Comparison of ENCODE assay signal across 2 cellular contexts in the genomic region with DNA sequence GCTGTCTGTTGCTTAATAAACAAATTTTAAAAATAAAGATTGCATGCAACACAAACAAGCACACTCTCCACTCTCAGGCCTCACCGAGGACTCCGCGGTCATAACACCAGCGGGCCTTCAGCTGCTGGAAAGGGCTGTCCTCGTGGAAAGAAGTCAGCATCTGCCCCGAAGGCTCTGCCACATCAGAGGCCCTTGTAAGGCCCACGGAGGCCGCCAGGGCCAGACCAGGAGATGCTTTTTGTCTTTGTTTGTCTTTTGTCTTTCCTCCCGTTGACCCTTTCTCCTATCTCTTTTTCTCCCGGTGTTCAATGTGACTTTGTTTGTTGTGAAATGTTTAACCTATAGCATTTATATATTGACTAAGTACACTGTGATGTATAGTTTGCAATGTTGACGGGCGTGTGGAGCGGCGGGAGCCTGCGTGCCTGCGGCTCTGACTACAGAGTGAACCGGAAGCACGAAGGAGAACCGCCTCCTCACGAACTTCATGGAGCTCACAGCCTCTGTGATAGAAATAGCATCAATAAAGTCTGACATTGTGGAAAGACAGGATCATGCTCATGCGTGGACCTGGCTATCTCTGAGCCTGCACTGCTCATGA.
TF ChIP-seq lines count a peak whose summit lies in the region.

No MANE protein-coding gene starts in this region.

TF ChIP-seq in H1, 55 proteins besides CTCF, POLR2A, EP300 and RAD21:
- TF ChIP-seq PHF8 (conservative IDR thresholded peaks at IDR 0.05; ENCODE audit: low read depth, low read length), result no peak
- TF ChIP-seq CHD2 (IDR thresholded peaks at IDR 0.05; ENCODE audit: low read length), result no peak
- TF ChIP-seq YY1 (IDR thresholded peaks at IDR 0.05; ENCODE audit: low read depth, low read length), result no peak
- no peak for TF ChIP-seq BCL11A (IDR thresholded peaks at IDR 0.05; ENCODE audit: low read depth in 2 of 2, low read length in 2 of 2)
- TF ChIP-seq MAFK (IDR thresholded peaks at IDR 0.05; ENCODE audit: low read depth, low read length), result no peak
- no peak for TF ChIP-seq TAF1 (IDR thresholded peaks at IDR 0.05; ENCODE audit: low read depth, low read length)
- TF ChIP-seq BACH1 (IDR thresholded peaks at IDR 0.05; ENCODE audit: low read length), result no peak
- TF ChIP-seq SP4 (IDR thresholded peaks at IDR 0.05; ENCODE audit: low read length), result no peak
- no peak for TF ChIP-seq CBX5 (IDR thresholded peaks at IDR 0.05; ENCODE audit: low read depth, low read length)
- no peak for TF ChIP-seq JUN (IDR thresholded peaks at IDR 0.05; ENCODE audit: low read depth, low read length)

TF ChIP-seq in SK-N-SH treated with all-trans-retinoic acid at 6 μM for 48 hours, 23 proteins besides CTCF, POLR2A, EP300 and RAD21:
- TF ChIP-seq ZC3H10 (CRISPR knock-in tag; IDR thresholded peaks at IDR 0.05) (no peak), POU6F1 (CRISPR knock-in tag; IDR thresholded peaks at IDR 0.05; ENCODE audit: borderline replicate concordance, low read depth) (no peak), ZNF8 (CRISPR knock-in tag; IDR thresholded peaks at IDR 0.05) (no peak), ZNF70 (CRISPR knock-in tag; IDR thresholded peaks at IDR 0.05) (no peak), GLIS3 (CRISPR knock-in tag; IDR thresholded peaks at IDR 0.05) (no peak), TCF4 (CRISPR knock-in tag; IDR thresholded peaks at IDR 0.05; ENCODE audit: borderline replicate concordance) (no peak), ZNF565 (CRISPR knock-in tag; conservative IDR thresholded peaks at IDR 0.05; ENCODE audit: low read depth) (no peak), PPARA (CRISPR knock-in tag; IDR thresholded peaks at IDR 0.05; ENCODE audit: borderline replicate concordance) (no peak), CSRNP3 (CRISPR knock-in tag; IDR thresholded peaks at IDR 0.05) (no peak), TOX (CRISPR knock-in tag; IDR thresholded peaks at IDR 0.05; ENCODE audit: borderline replicate concordance) (no peak), ZFP30 (CRISPR knock-in tag; IDR thresholded peaks at IDR 0.05) (no peak), OSR1 (CRISPR knock-in tag; IDR thresholded peaks at IDR 0.05) (no peak), CREB5 (CRISPR knock-in tag; IDR thresholded peaks at IDR 0.05; ENCODE audit: low read depth) (no peak), ZFP3 (CRISPR knock-in tag; IDR thresholded peaks at IDR 0.05) (no peak), CSDC2 (CRISPR knock-in tag; IDR thresholded peaks at IDR 0.05) (no peak)
- TF ChIP-seq, protein P1, sequence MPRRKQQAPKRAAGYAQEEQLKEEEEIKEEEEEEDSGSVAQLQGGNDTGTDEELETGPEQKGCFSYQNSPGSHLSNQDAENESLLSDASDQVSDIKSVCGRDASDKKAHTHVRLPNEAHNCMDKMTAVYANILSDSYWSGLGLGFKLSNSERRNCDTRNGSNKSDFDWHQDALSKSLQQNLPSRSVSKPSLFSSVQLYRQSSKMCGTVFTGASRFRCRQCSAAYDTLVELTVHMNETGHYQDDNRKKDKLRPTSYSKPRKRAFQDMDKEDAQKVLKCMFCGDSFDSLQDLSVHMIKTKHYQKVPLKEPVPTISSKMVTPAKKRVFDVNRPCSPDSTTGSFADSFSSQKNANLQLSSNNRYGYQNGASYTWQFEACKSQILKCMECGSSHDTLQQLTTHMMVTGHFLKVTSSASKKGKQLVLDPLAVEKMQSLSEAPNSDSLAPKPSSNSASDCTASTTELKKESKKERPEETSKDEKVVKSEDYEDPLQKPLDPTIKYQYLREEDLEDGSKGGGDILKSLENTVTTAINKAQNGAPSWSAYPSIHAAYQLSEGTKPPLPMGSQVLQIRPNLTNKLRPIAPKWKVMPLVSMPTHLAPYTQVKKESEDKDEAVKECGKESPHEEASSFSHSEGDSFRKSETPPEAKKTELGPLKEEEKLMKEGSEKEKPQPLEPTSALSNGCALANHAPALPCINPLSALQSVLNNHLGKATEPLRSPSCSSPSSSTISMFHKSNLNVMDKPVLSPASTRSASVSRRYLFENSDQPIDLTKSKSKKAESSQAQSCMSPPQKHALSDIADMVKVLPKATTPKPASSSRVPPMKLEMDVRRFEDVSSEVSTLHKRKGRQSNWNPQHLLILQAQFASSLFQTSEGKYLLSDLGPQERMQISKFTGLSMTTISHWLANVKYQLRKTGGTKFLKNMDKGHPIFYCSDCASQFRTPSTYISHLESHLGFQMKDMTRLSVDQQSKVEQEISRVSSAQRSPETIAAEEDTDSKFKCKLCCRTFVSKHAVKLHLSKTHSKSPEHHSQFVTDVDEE (CRISPR knock-in tag; IDR thresholded peaks at IDR 0.05), result no peak
TF ChIP-seq in SK-N-SH treated with all-trans-retinoic acid at 6 μM for 48 hours: peak in this region for 0.
